ENCODE assay signal across 20 cellular contexts in the genomic region with DNA sequence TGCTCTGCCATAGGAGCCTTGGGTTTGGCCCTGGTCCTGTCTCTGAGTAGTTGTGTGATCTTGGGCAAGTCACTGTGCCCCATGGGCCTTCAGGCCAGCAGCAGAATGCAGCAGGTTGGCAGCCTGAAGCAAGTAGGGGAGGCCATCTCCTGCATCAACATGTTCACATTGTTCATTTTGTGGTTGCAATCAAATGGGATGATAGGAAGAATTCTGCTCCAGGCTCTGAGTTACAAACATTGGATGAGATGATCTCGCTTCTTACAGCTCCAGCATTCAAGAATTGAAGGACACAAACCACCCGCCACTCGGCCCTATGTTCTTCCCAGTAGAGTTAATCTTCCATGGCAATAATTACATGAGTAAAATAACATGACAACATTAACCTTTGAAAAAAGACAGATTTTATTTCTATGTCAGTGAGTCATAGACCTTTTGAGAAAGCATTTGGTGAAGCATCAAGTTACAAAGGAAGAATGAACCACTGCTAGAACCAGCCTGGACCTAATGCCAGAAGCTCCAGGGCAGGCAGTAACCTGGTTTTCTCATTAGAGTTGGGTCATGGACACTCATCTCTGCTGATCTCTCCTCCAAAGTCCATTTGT.
DNase-seq lines count a peak whose midpoint lies in the region; ATAC-seq and TF ChIP-seq lines count a peak whose summit lies in the region.
"Had no signal": no experiment of that assay in that cellular context is flagged by ENCODE, and none has a peak within 500 bp of the region (broad histone marks: within the 10 kb centered on the region; RNA-seq: fewer than 3 reads in every experiment).

No MANE protein-coding gene starts in this region.

- H3K36me3 Mint-ChIP-seq in MCF 10A (ENCODE audit: insufficient read depth, unreplicated experiment): no peaks in the 10 kb centered on the region
- H3K36me3 Mint-ChIP-seq: CD8-positive, alpha-beta memory T cell; stimulated activated naive B cell treated with anti-CD40 and anti-IgM and Interleukin-4, amounts not matched to agents 10 μg/mL and 1 μg/mL and 100 μg/mL, for 72 hours had no signal

- no TSS peak for BruUV-seq in MCF 10A (replicated peaks; lab: Mats Ljungman, UMichigan)

- intact Hi-C loops in MCF 10A (cut with micrococcal nuclease) (no loop called here), breast epithelium (cut with DNase I; ENCODE audit: low total_unique reads) (no loop called here), tibial artery (cut with DNase I; ENCODE audit: low total_unique reads) (no loop called here)

- DNase-seq in MCF 10A (ENCODE audit: unreplicated experiment): peak; percentile 67
- DNase-seq in breast epithelium (ENCODE audit: low spot score in 2 of 2): no peak
- DNase-seq in amniotic epithelial cell (ENCODE audit: low read depth): peak; percentile 41
- DNase-seq in fibroblast of the conjunctiva (ENCODE audit: low read depth): peak; percentile 6
- DNase-seq in tibial artery: no peak
- DNase-seq in OCI-M1 (lab: John Stamatoyannopoulos, UW): no peak
- no peak for DNase-seq in medulla oblongata (ENCODE audit: extremely low spot score)
- DNase-seq in omental fat pad (ENCODE audit: low spot score): no peak
- DNase-seq: activated CD8-positive, alpha-beta T cell treated with anti-CD3 and anti-CD28 coated beads for 36 hours; CD8-positive, alpha-beta memory T cell; colonic mucosa; GF-D8; hypothalamus; left colon; NCI-H1436; NCI-H524; stimulated activated naive B cell treated with anti-CD40 and anti-IgM and Interleukin-4, amounts not matched to agents 10 μg/mL and 1 μg/mL and 100 μg/mL, for 72 hours had no signal

- no peaks in the 10 kb centered on the region for H3K9me3 ChIP-seq in breast epithelium
- no peaks in the 10 kb centered on the region for H3K9me3 ChIP-seq in tibial artery
- H3K9me3 ChIP-seq: colonic mucosa had no signal

- H3K27ac Mint-ChIP-seq in MCF 10A (ENCODE audit: low read depth, unreplicated experiment): no peak overlapping the region
- H3K27ac Mint-ChIP-seq: activated CD8-positive, alpha-beta T cell treated with anti-CD3 and anti-CD28 coated beads for 36 hours; CD8-positive, alpha-beta memory T cell; stimulated activated naive B cell treated with anti-CD40 and anti-IgM and Interleukin-4, amounts not matched to agents 10 μg/mL and 1 μg/mL and 100 μg/mL, for 72 hours had no signal

- H3K4me1 ChIP-seq in breast epithelium (no peaks in the 10 kb centered on the region), tibial artery (no peaks in the 10 kb centered on the region)
- H3K4me1 ChIP-seq: colonic mucosa had no signal

- TF ChIP-seq CTCF in MCF 10A (IDR thresholded peaks at IDR 0.05; ENCODE audit: unreplicated experiment) (no peak), breast epithelium (IDR thresholded peaks at IDR 0.05) (no peak), tibial artery (IDR thresholded peaks at IDR 0.05) (no peak), omental fat pad (IDR thresholded peaks at IDR 0.05) (no peak)

- peaks cover 31% of the 10 kb centered on the region for H3K4me1 Mint-ChIP-seq in MCF 10A (ENCODE audit: insufficient read depth, unreplicated experiment)
- H3K4me1 Mint-ChIP-seq: CD8-positive, alpha-beta memory T cell; stimulated activated naive B cell treated with anti-CD40 and anti-IgM and Interleukin-4, amounts not matched to agents 10 μg/mL and 1 μg/mL and 100 μg/mL, for 72 hours had no signal

- TF ChIP-seq POLR2A in breast epithelium (IDR thresholded peaks at IDR 0.05): no peak

- no peak overlapping the region for H3K4me3 Mint-ChIP-seq in MCF 10A (ENCODE audit: unreplicated experiment)
- H3K4me3 Mint-ChIP-seq: activated CD8-positive, alpha-beta T cell treated with anti-CD3 and anti-CD28 coated beads for 36 hours; CD8-positive, alpha-beta memory T cell; stimulated activated naive B cell treated with anti-CD40 and anti-IgM and Interleukin-4, amounts not matched to agents 10 μg/mL and 1 μg/mL and 100 μg/mL, for 72 hours had no signal

- ATAC-seq in omental fat pad (ENCODE audit: low FRiP score): no peak
- ATAC-seq: activated CD8-positive, alpha-beta T cell treated with anti-CD3 and anti-CD28 coated beads for 36 hours; K562; left colon; Panc1; stimulated activated naive B cell treated with anti-CD40 and anti-IgM and Interleukin-4, amounts not matched to agents 10 μg/mL and 1 μg/mL and 100 μg/mL, for 72 hours had no signal

- H3K27ac ChIP-seq in breast epithelium (no peak overlapping the region), tibial artery (no peak overlapping the region)
- H3K27ac ChIP-seq: colonic mucosa, VCaP had no signal

- no peaks in the 10 kb centered on the region for H3K27me3 ChIP-seq in breast epithelium
- no peaks in the 10 kb centered on the region for H3K27me3 ChIP-seq in tibial artery
- H3K27me3 ChIP-seq: colonic mucosa had no signal

- CTCF ChIA-PET in MCF 10A (lab: Yijun Ruan, JAX): no interaction called here

- no peak overlapping the region for H3K4me3 ChIP-seq in breast epithelium
- H3K4me3 ChIP-seq in tibial artery: no peak overlapping the region
- H3K4me3 ChIP-seq: colonic mucosa, K562 had no signal

- H3K27me3 Mint-ChIP-seq in MCF 10A (ENCODE audit: insufficient read depth, unreplicated experiment): no peaks in the 10 kb centered on the region

- POLR2A ChIA-PET in MCF 10A (lab: Yijun Ruan, JAX): interaction anchor here (0.6 to 0.7 kb wide), 2 partner anchors 13 to 454 kb away, joined by 3 read pairs; no protein-coding TSS in a partner anchor

- no peaks in the 10 kb centered on the region for H3K9me3 Mint-ChIP-seq in MCF 10A (ENCODE audit: unreplicated experiment)
- H3K9me3 Mint-ChIP-seq: activated CD8-positive, alpha-beta T cell treated with anti-CD3 and anti-CD28 coated beads for 36 hours had no signal

- H3K36me3 ChIP-seq in breast epithelium (no peaks in the 10 kb centered on the region), tibial artery (no peaks in the 10 kb centered on the region)
- H3K36me3 ChIP-seq: colonic mucosa had no signal

Comparison
In these comparisons a context has a peak if more than half of its experiments do, and no peak if none do; other contexts are left out.
1. DNase-seq: peak in MCF 10A (single experiment), amniotic epithelial cell (single experiment) and fibroblast of the conjunctiva (single experiment); none in breast epithelium (0 of 2), tibial artery (0 of 2), OCI-M1 (single experiment), medulla oblongata (single experiment) and omental fat pad (single experiment).